In the genomic region with DNA sequence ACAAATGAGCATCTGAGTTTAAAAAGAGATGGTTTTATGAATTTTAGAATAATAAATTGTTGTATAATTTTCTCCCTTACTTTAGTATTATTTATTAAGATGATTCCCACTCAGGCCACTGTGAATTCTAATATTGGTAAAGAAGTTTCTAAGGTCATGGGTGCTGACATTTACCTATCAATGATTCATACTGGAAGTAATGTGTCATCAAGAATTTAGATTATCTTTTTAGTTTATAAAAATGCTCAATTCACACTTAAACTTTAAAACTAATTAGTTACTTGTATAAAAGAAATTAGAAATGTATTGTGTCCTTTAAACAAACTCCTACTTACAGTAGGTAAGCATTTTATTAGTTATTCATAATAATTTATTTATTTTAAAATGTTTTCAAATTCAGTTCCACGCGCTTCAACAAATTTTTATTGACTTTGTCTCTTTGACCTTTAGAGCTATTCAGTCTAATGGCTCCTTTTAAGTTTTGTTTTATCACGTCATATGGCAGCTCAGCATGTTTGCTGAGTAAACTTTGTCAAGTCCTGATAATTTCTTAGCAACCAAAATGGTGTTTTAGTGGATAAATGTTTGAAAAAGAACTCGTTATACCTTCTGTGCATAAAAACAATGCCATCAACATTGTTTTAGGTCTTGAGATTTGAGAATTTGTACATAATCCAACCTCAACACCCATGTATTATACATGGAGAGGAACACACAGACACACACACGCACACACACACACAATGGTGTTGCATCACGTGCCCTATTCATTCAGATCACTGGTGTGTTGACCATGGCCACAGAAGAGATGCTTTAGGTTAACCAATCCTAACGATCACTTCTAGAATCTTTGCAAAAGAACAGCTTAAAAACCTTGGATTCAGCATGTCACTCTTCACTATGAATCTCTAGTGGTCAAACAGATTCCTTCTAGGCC, we compare ENCODE assay signal across 25 cellular contexts. TPM values are rescaled to one million over a fixed set of nuclear protein-coding genes. Genes with fewer than 3 reads are reported as not detected.
DNase-seq lines count a peak whose midpoint lies in the region; ATAC-seq, FAIRE-seq and TF ChIP-seq lines count a peak whose summit lies in the region.
"Had no signal": no experiment of that assay in that cellular context is flagged by ENCODE, and none has a peak within 500 bp of the region (broad histone marks: within the 10 kb centered on the region; RNA-seq: fewer than 3 reads in every experiment).

No MANE protein-coding gene starts in this region.

- no peak for TF ChIP-seq CTCF in bronchial epithelial cell (IDR thresholded peaks at IDR 0.05; ENCODE audit: insufficient read depth, low read length, severe bottlenecking)
- no peak for TF ChIP-seq CTCF in liver (IDR thresholded peaks at IDR 0.05; ENCODE audit: low read depth, low read length, missing input control)
- no peak for TF ChIP-seq CTCF in tibial artery (IDR thresholded peaks at IDR 0.05)

- H3K27me3 ChIP-seq in bronchial epithelial cell (ENCODE audit: control insufficient read depth, insufficient read depth, low read length) = no peaks in the 10 kb centered on the region
- H3K27me3 ChIP-seq in liver (ENCODE audit: control insufficient read depth in 4 of 4, insufficient read depth in 4 of 4, low read length in 3 of 4) = peaks cover 0 to 4% (median 0%) of the 10 kb centered on the region in 4 donors
- H3K27me3 ChIP-seq in tibial artery = no peaks in the 10 kb centered on the region
- H3K27me3 ChIP-seq: neutrophil had no signal

- H3K9ac ChIP-seq in liver (ENCODE audit: low read depth in 1 of 2, low read length in 2 of 2) = no peak overlapping the region

- H3K9me3 ChIP-seq in liver (ENCODE audit: control insufficient read depth in 4 of 4, low read length in 3 of 4) (peaks cover 0 to 2% (median 0%) of the 10 kb centered on the region in 4 donors), tibial artery (no peaks in the 10 kb centered on the region)
- H3K9me3 ChIP-seq: neutrophil had no signal

- no peaks in the 10 kb centered on the region for H3K36me3 ChIP-seq in bronchial epithelial cell (ENCODE audit: control insufficient read depth, insufficient read depth, low read length)
- H3K36me3 ChIP-seq in liver (ENCODE audit: control insufficient read depth in 4 of 4, insufficient read depth in 3 of 4, low read depth in 1 of 4, low read length in 3 of 4) = no peaks in the 10 kb centered on the region
- no peaks in the 10 kb centered on the region for H3K36me3 ChIP-seq in tibial artery
- H3K36me3 ChIP-seq: neutrophil had no signal

- no peak for TF ChIP-seq RAD21 in liver (IDR thresholded peaks at IDR 0.05)

- no peak overlapping the region for H3K4me3 ChIP-seq in bronchial epithelial cell (ENCODE audit: low read depth, low read length)
- no peak overlapping the region for H3K4me3 ChIP-seq in liver (ENCODE audit: low read depth in 1 of 3, low read length in 3 of 3)
- no peak overlapping the region for H3K4me3 ChIP-seq in tibial artery

- DNase-seq in SIG-M5 treated with dmso at 0.1 percent for 504 hours (lab: John Stamatoyannopoulos, UW; ENCODE audit: unreplicated experiment) = peak; percentile 18
- DNase-seq in SIG-M5 (lab: John Stamatoyannopoulos, UW) = no peak
- peak; percentile 8 for DNase-seq in bronchial epithelial cell (ENCODE audit: low read depth)
- no peak for DNase-seq in tibial artery
- DNase-seq in Right ventricle myocardium superior = no peak
- DNase-seq in SKM-1 (lab: John Stamatoyannopoulos, UW; ENCODE audit: unreplicated experiment) = no peak
- DNase-seq: activated CD4-positive, alpha-beta T cell treated with anti-CD3 and anti-CD28 coated beads for 48 hours; activated CD8-positive, alpha-beta memory T cell treated with anti-CD3 and anti-CD28 coated beads, Interleukin-2, amount 10 ng/mL, durations not matched to agents 7 days and 5 days; GDM1; glutamatergic neuron; Karpas-422; left ventricle myocardium superior; NCI-H1048; NCI-H524 treated with DMSO at 0.1 percent for 48 hours; retina; stimulated activated CD4-positive, alpha-beta T cell treated with anti-CD3 and anti-CD28 coated beads, Interleukin-12 subunit alpha, Interleukin-12 subunit beta, amount 100 ng/mL, for 4 hours; T-helper 1 cell had no signal

- intact Hi-C loops in tibial artery (cut with DNase I; ENCODE audit: low total_unique reads) (no loop called here), Right ventricle myocardium superior (cut with DNase I) (no loop called here)

- H3K4me1 ChIP-seq in liver (ENCODE audit: control insufficient read depth in 4 of 4, insufficient read depth in 4 of 4, low read length in 3 of 4) (no peaks in the 10 kb centered on the region), tibial artery (no peaks in the 10 kb centered on the region)

- WGBS in liver = 29% methylated on average over 7 of the region's 7 CpGs

- H3K27ac ChIP-seq in liver (ENCODE audit: low read depth in 1 of 2, low read length in 2 of 2) (no peak overlapping the region), tibial artery (no peak overlapping the region)
- H3K27ac ChIP-seq: neutrophil had no signal

- FAIRE-seq in bronchial epithelial cell (lab: Jason Lieb, UNC) = peak; percentile 97
- FAIRE-seq: urothelium cell line had no signal

- no peak for ATAC-seq in Right ventricle myocardium superior (ENCODE audit: poor library complexity)
- ATAC-seq in HG03108 (IDR thresholded peaks at IDR 0.05; ENCODE audit: unreplicated experiment) = no peak
- ATAC-seq: activated CD8-positive, alpha-beta memory T cell treated with anti-CD3 and anti-CD28 coated beads, Interleukin-2, amount 10 ng/mL, durations not matched to agents 7 days and 5 days; left ventricle myocardium superior had no signal

TF ChIP-seq in liver, 16 proteins besides CTCF, POLR2A, EP300 and RAD21:
- no peak for TF ChIP-seq JUND (IDR thresholded peaks at IDR 0.05)
- TF ChIP-seq TAF1 (conservative IDR thresholded peaks at IDR 0.05) = no peak
- TF ChIP-seq SP1 (IDR thresholded peaks at IDR 0.05) = no peak
- TF ChIP-seq HNF4A (conservative IDR thresholded peaks at IDR 0.05) = peak; percentile 26 to 43
- TF ChIP-seq YY1 (IDR thresholded peaks at IDR 0.05) = peak; percentile 45
- TF ChIP-seq GABPA (IDR thresholded peaks at IDR 0.05 in 1 of 2, conservative IDR thresholded peaks at IDR 0.05 in 1 of 2) = no peak

RNA-seq across cellular contexts. Expression of a gene that starts 15.1 kb away (rescaled TPM):
- total RNA-seq in bronchial epithelial cell (under 0.01 TPM in 2 replicates), liver (10 to 100 TPM; 34.6 to 47.0 TPM), Right ventricle myocardium superior (27.0 TPM)
- 10 to 100 TPM in 1 of 2 donors, 1 to 10 TPM in 1; 9.2 to 33.6 TPM for polyA plus RNA-seq in liver
- total RNA-seq: activated T-helper 1 cell treated with anti-CD3 and anti-CD28 coated beads, Interleukin-12 subunit alpha, Interleukin-12 subunit beta, Interleukin-2, Interleukin-4 antibody, amounts not matched to agents 30 ng/mL and 10 ng/mL and 1 ng/mL, durations not matched to agents 14 hours and 24 hours and 36 hours; chondrocyte; fibroblast of lung had no signal

RNA-seq across cellular contexts. Expression of a gene that starts 42.1 kb away (rescaled TPM):
- under 0.01 and 0.26 TPM in 2 replicates for total RNA-seq in bronchial epithelial cell
- under 1 TPM; 0.17 to 0.28 TPM for total RNA-seq in liver
- polyA plus RNA-seq in liver = under 1 TPM; 0.07 to 0.08 TPM
- total RNA-seq in Right ventricle myocardium superior = 0.43 TPM
- total RNA-seq: activated T-helper 1 cell treated with anti-CD3 and anti-CD28 coated beads, Interleukin-12 subunit alpha, Interleukin-12 subunit beta, Interleukin-2, Interleukin-4 antibody, amounts not matched to agents 30 ng/mL and 10 ng/mL and 1 ng/mL, durations not matched to agents 14 hours and 24 hours and 36 hours had no signal
- polyA plus RNA-seq: CD14-positive monocyte had no signal

Comparison
In these comparisons a context has a peak if more than half of its experiments do, and no peak if none do; other contexts are left out.
1. DNase-seq: peak in SIG-M5 treated with dmso at 0.1 percent for 504 hours (single experiment) and bronchial epithelial cell (single experiment); none in SIG-M5 (single experiment), tibial artery (0 of 2), Right ventricle myocardium superior (single experiment) and SKM-1 (single experiment).
2. RNA of a gene that starts 15.1 kb away (total RNA-seq): 34.6 to 47.0 TPM in liver and 27.0 TPM in Right ventricle myocardium superior (single experiment); under 0.01 TPM in bronchial epithelial cell; every median in the first group is over 10 times any median in the second.